Comparison of ENCODE assay signal across 8 cellular contexts in the genomic region with DNA sequence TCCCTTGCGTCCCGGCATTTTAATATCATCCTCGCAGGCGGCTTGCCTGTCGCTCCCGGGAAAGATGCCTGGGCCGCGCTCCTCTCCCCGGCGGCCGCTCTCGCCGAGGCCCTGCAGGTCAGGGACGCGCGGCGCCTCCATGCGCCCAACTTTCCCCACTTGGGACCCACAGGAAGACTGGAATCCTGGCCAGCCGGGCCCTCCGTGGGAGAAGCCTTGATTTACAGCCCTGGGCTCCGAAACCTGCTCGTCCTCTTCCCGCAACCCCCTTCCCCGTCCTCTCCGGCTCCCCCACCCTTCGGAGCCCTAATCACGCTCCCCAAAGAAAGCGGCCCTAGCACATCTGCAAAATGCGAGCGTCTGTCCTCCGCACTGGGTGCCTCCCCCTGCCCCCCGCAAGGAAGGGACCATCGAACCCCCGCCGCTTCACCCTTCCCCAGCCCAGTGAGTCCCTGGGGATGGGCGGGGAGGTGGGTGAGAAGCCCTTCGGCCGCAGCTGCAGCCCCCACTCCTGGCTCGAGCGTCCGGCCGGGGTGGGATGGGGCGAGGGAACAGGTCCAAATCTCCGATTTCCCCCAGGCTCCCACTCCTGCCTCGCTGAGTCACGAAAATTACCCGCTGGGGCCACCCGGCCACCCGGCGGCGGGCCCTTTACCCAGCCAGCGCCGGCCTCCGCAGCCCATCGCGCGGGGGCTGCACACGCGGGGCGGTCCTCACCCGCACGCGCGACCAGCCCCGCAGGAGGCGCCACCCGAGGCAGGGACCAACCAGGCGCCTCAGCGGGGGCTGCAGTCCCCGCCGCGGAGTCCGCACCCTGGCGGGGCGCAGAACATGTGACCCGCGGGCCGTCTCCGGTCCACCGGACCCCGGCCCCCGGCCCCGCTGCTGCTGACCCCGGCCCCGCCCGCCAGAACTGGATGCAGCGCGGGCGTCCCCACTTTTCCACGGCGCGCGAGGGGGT. TPM values are rescaled to one million over a fixed set of nuclear protein-coding genes. Genes with fewer than 3 reads are reported as not detected.
DNase-seq lines count a peak whose midpoint lies in the region; ATAC-seq and TF ChIP-seq lines count a peak whose summit lies in the region.

No MANE protein-coding gene starts in this region.

- H3K4me1 Mint-ChIP-seq in CD14-positive monocyte (peaks cover 4% of the 10 kb centered on the region), osteocyte (ENCODE audit: unreplicated experiment) (peaks cover 6% of the 10 kb centered on the region)

- peaks cover 5% of the 10 kb centered on the region; the same call in 1 of the 2 replicates for H3K4me1 ChIP-seq in Panc1 (ENCODE audit: control insufficient read depth, insufficient read depth, low read length)

- H3K4me3 ChIP-seq in Panc1 (ENCODE audit: low read depth in 2 of 2, low read length in 2 of 2): peak overlapping the region; percentile 56 to 62
- H3K4me3 ChIP-seq in fibroblast of the aortic adventitia (ENCODE audit: low read depth, low read length): peak overlapping the region; percentile 70

- H3K9me3 Mint-ChIP-seq in CD14-positive monocyte (peaks cover 0 to 20% (median 10%) of the 10 kb centered on the region in 7 donors), osteocyte (ENCODE audit: unreplicated experiment) (no peaks in the 10 kb centered on the region)

- in situ Hi-C loops in Panc1 (cut with HindIII; ENCODE audit: low pct_unique_long_range_greater_than_20kb, low sequenced_read_pairs): no loop called here

- CTCF ChIA-PET in Panc1 (lab: Charles Lee): no interaction called here

- no TSS peak for BruUV-seq in Panc1 (replicated peaks; lab: Mats Ljungman, UMichigan)

- POLR2A ChIA-PET in Panc1 (lab: Charles Lee): interaction anchor here (0.6 to 0.7 kb wide), 2 partner anchors 50 to 119 kb away, joined by 3 to 5 read pairs; no protein-coding TSS in a partner anchor

- intact Hi-C loops in CD14-positive monocyte (cut with micrococcal nuclease): no loop called here
- intact Hi-C loops in Panc1 (cut with micrococcal nuclease; ENCODE audit: unreplicated experiment): no loop called here

- H3K36me3 Mint-ChIP-seq in CD14-positive monocyte (peaks cover 0 to 1% of the 10 kb centered on the region in 2 donors), osteocyte (ENCODE audit: unreplicated experiment) (no peaks in the 10 kb centered on the region)

- no peak overlapping the region for H3K27ac Mint-ChIP-seq in CD14-positive monocyte
- no peak overlapping the region for H3K27ac Mint-ChIP-seq in osteocyte (ENCODE audit: unreplicated experiment)

- H3K4me3 Mint-ChIP-seq in CD14-positive monocyte: peak overlapping the region; percentile 49 to 78
- peak overlapping the region; percentile 70 for H3K4me3 Mint-ChIP-seq in osteocyte (ENCODE audit: unreplicated experiment)

- no peaks in the 10 kb centered on the region for H3K27me3 ChIP-seq in Panc1 (ENCODE audit: control insufficient read depth, insufficient read depth, low read length)

- H3K27me3 Mint-ChIP-seq in CD14-positive monocyte (ENCODE audit: low read depth in 3 of 3) (peaks cover 59 to 84% (median 64%) of the 10 kb centered on the region in 3 donors), osteocyte (ENCODE audit: unreplicated experiment) (peaks cover 4% of the 10 kb centered on the region)

- no peak overlapping the region for H3K27ac ChIP-seq in Panc1 (ENCODE audit: low read length)

- no peaks in the 10 kb centered on the region for H3K9me3 ChIP-seq in Panc1 (ENCODE audit: control insufficient read depth, insufficient read depth, low read depth, low read length)

- no peaks in the 10 kb centered on the region; the same call in 1 of the 2 replicates for H3K36me3 ChIP-seq in Panc1 (ENCODE audit: control insufficient read depth, insufficient read depth, low read length)

- DNase-seq in CD14-positive monocyte (ENCODE audit: low spot score) (no peak), Panc1 (ENCODE audit: low read depth, low spot score) (no peak), fibroblast of the aortic adventitia (ENCODE audit: low read depth) (no peak), osteocyte (ENCODE audit: extremely low spot score, unreplicated experiment) (no peak), NCI-H446 treated with DMSO at 0.1 percent for 48 hours (lab: John Stamatoyannopoulos, UW) (no peak), GM10266 (ENCODE audit: extremely low spot score) (no peak), T-helper 9 cell (no peak)

- no peak for TF ChIP-seq CTCF in CD14-positive monocyte (IDR thresholded peaks at IDR 0.05)
- TF ChIP-seq CTCF in Panc1 (IDR thresholded peaks at IDR 0.05): no peak; the same call in 1 of the 2 replicates
- no peak for TF ChIP-seq CTCF in fibroblast of the aortic adventitia (IDR thresholded peaks at IDR 0.05; ENCODE audit: insufficient read depth, low read length)
- TF ChIP-seq CTCF in osteocyte (IDR thresholded peaks at IDR 0.05): no peak
- no peak for TF ChIP-seq CTCF in GM10266 (IDR thresholded peaks at IDR 0.05; ENCODE audit: control insufficient read depth, insufficient read depth, low read depth, missing control alignments)

- ATAC-seq in GM21723 (IDR thresholded peaks at IDR 0.05; ENCODE audit: unreplicated experiment) (peak; percentile 11), Panc1 (peak; percentile 27)

RNA-seq across cellular contexts. Expression of gene HSPA12A, which starts 0.7 kb away (rescaled TPM):
- not detected for polyA plus RNA-seq in CD14-positive monocyte
- total RNA-seq in Panc1 (2021; ENCODE audit: unreplicated experiment) (7.7 TPM), fibroblast of the aortic adventitia (ENCODE audit: low replicate concordance) (10.3 and 18.8 TPM in 2 replicates), osteocyte (3.9 and 4.0 TPM in 2 replicates)
- polyA plus RNA-seq in Panc1 (2012; ENCODE audit: insufficient read length): 4.3 TPM
